8 cellular contexts compared by ENCODE assay signal in the genomic region with DNA sequence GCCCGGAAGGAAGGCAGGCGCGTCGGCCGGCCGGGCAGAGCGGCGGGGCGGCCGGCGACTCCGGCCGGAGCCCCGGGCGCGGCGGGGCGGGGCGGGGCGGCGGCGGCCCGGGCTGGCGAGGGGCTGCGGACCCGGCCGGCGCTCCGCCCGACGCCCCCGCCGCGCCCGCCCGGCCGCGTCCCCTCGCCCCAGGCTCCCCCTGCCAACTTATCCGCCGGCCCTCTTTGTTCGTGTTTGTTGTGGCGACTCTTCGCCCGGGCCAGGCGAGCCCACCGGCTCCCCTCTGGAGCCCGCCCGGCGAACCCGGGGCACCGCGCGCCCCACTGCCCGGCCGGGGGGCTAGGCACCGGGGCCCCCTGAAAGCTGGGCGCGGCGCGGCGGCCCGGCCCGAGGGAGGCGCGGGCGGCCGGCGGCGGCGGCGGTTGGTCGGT. TPM values are rescaled to one million over a fixed set of nuclear protein-coding genes. Genes with fewer than 3 reads are reported as not detected.
DNase-seq lines count a peak whose midpoint lies in the region; ATAC-seq and TF ChIP-seq lines count a peak whose summit lies in the region.

No MANE protein-coding gene starts in this region.

- TF ChIP-seq POLR2A in esophagus muscularis mucosa (IDR thresholded peaks at IDR 0.05; ENCODE audit: low read depth), result no peak

- no peak overlapping the region for H2BK15ac ChIP-seq in H9 (ENCODE audit: low read depth, low read length)

- no peak overlapping the region for H4K5ac ChIP-seq in H9 (ENCODE audit: insufficient read length, low read depth, low read length)

- no peak overlapping the region for H4K8ac ChIP-seq in H9 (replicated peaks; ENCODE audit: insufficient read length, low read depth, low read length)

- H3T11ph ChIP-seq in H9 (ENCODE audit: low read length), result no peak overlapping the region

- H3K36me3 Mint-ChIP-seq in H9 (ENCODE audit: insufficient read depth in 1 of 3, low read depth in 3 of 3), result peaks cover 0 to 8% (median 4%) of the 10 kb centered on the region in 3 experiments; a peak in 4 of 7 replicates

- peaks cover 6% of the 10 kb centered on the region for H3K23me2 ChIP-seq in H9 (ENCODE audit: insufficient read length, low read depth, low read length, poor library complexity, severe bottlenecking)

- no peak overlapping the region for H2BK120ac ChIP-seq in H9 (ENCODE audit: low read depth, low read length, poor library complexity, severe bottlenecking)

- H2BK12ac ChIP-seq in H9 (ENCODE audit: insufficient read length, low read depth, low read length), result no peak overlapping the region

- H3K9me3 Mint-ChIP-seq in H9, result peaks cover 4 to 10% of the 10 kb centered on the region in 2 experiments; a peak in 4 of 5 replicates

- H3K4me1 ChIP-seq in H9 (ENCODE audit: insufficient read depth, low read length) (no peaks in the 10 kb centered on the region), RWPE2 (ENCODE audit: insufficient read depth, poor library complexity, severe bottlenecking) (peaks cover 3% of the 10 kb centered on the region), esophagus muscularis mucosa (peaks cover 23 to 37% (median 29%) of the 10 kb centered on the region in 4 donors), neuron (ENCODE audit: insufficient read depth, low read length) (peaks cover 5% of the 10 kb centered on the region)

- H3K27me3 Mint-ChIP-seq in H9 (ENCODE audit: low read depth), result peaks cover 33% of the 10 kb centered on the region

- DNase-seq in GM10248 (ENCODE audit: extremely low spot score) (peak; percentile 21), H9 (no peak), RWPE2 (ENCODE audit: low spot score) (no peak), esophagus muscularis mucosa (ENCODE audit: extremely low spot score) (no peak), AG08395 (ENCODE audit: low spot score) (no peak), putamen (ENCODE audit: low spot score) (no peak)
- no peak for DNase-seq in central memory CD4-positive, alpha-beta T cell

- H3K23ac ChIP-seq in H9 (ENCODE audit: insufficient read length, low read depth, low read length), result no peak overlapping the region

- H3K27me3 ChIP-seq in H9 (ENCODE audit: insufficient read depth, low read length), result peaks cover 9% of the 10 kb centered on the region; the same call in 1 of the 2 replicates
- H3K27me3 ChIP-seq in RWPE2 (ENCODE audit: insufficient read depth, poor library complexity, severe bottlenecking), result no peaks in the 10 kb centered on the region
- H3K27me3 ChIP-seq in esophagus muscularis mucosa, result no peaks in the 10 kb centered on the region
- no peaks in the 10 kb centered on the region for H3K27me3 ChIP-seq in neuron (ENCODE audit: insufficient read depth, low read length)

- H3K79me2 ChIP-seq in H9 (ENCODE audit: insufficient read depth, low read length), result no peaks in the 10 kb centered on the region; the same call in 1 of the 2 replicates

- H3K27ac ChIP-seq in H9 (ENCODE audit: insufficient read length, low read depth, low read length), result no peak overlapping the region
- H3K27ac ChIP-seq in RWPE2 (ENCODE audit: poor library complexity, severe bottlenecking), result peak overlapping the region; percentile 67
- peak overlapping the region; percentile 99 to 100 (median 100) for H3K27ac ChIP-seq in esophagus muscularis mucosa (replicated peaks in 1 of 4)

- no peak overlapping the region for H2BK20ac ChIP-seq in H9 (ENCODE audit: low read depth, low read length, poor library complexity, severe bottlenecking)

- H3K79me1 ChIP-seq in H9 (ENCODE audit: insufficient read depth, low read depth, low read length, poor library complexity, severe bottlenecking), result no peaks in the 10 kb centered on the region

- no peak overlapping the region for H3K18ac ChIP-seq in H9 (ENCODE audit: insufficient read length, low read depth, low read length)

- no CpG with 5 or more reads among the region's 73 CpGs for WGBS in H9 (ENCODE audit: extremely low coverage, insufficient read length, low lambda C conversion rate)
- 0% methylated on average over 6 of the region's 73 CpGs for WGBS in esophagus muscularis mucosa

- H4K20me1 ChIP-seq in H9 (ENCODE audit: control insufficient read depth, insufficient read depth, insufficient read length), result no peaks in the 10 kb centered on the region

- CTCF ChIA-PET in GM10248 (lab: Yijun Ruan, JAX), result interaction anchor here (1.3 kb wide), 1 partner anchor 21 kb away, joined by 4 read pairs; no protein-coding TSS in a partner anchor

- no peak overlapping the region for H4K91ac ChIP-seq in H9 (ENCODE audit: insufficient read length, low read depth, low read length)

- H3K4me3 Mint-ChIP-seq in H9, result peak overlapping the region; percentile 50 to 73; a peak in 4 of 5 replicates

- 0 out of 2 replicates have a peak overlapping the region, but pooled peaks have one; percentile 39 for H3K14ac ChIP-seq in H9 (ENCODE audit: insufficient read depth, low read length)

- no peak overlapping the region for H2AK5ac ChIP-seq in H9 (ENCODE audit: insufficient read length, low read length)

- no peak overlapping the region for H3K9ac ChIP-seq in H9 (ENCODE audit: extremely low read depth, insufficient read length, low read length)

- peaks cover 9 to 15% of the 10 kb centered on the region in 2 experiments for H3K4me1 Mint-ChIP-seq in H9

- no peak overlapping the region for H2BK5ac ChIP-seq in H9 (ENCODE audit: insufficient read length, low read length)

- intact Hi-C loops in esophagus muscularis mucosa (cut with DNase I), result loop anchor here (5.0 kb wide), 1 partner anchor 56 kb away; no protein-coding TSS in a partner anchor

- TF ChIP-seq CTCF in GM10248 (IDR thresholded peaks at IDR 0.05; ENCODE audit: control extremely low read depth, extremely low read depth, low read depth, missing control alignments) (no peak), H9 (conservative IDR thresholded peaks at IDR 0.05) (no peak), RWPE2 (IDR thresholded peaks at IDR 0.05; ENCODE audit: poor library complexity, severe bottlenecking) (no peak), esophagus muscularis mucosa (IDR thresholded peaks at IDR 0.05) (no peak)

- POLR2A ChIA-PET in GM10248 (lab: Yijun Ruan, JAX), result no interaction called here

- ATAC-seq in RWPE2 (ENCODE audit: low read depth), result no peak

- H3K27ac Mint-ChIP-seq in H9, result no peak overlapping the region

- TF ChIP-seq EP300 in esophagus muscularis mucosa (IDR thresholded peaks at IDR 0.05), result no peak

- H3K9me3 ChIP-seq in H9 (ENCODE audit: control insufficient read depth, low read depth, low read length) (no peaks in the 10 kb centered on the region), RWPE2 (ENCODE audit: severe bottlenecking) (no peaks in the 10 kb centered on the region), esophagus muscularis mucosa (no peaks in the 10 kb centered on the region), neuron (ENCODE audit: low read length) (peaks cover 2% of the 10 kb centered on the region)

- H3K4me3 ChIP-seq in RWPE2 (ENCODE audit: severe bottlenecking), result peak overlapping the region; percentile 100
- H3K4me3 ChIP-seq in esophagus muscularis mucosa, result peak overlapping the region; percentile 95 to 98 (median 96)
- peak overlapping the region; percentile 97 for H3K4me3 ChIP-seq in neuron (ENCODE audit: low read length)

- peak overlapping the region; percentile 62 for H3K4me2 ChIP-seq in H9 (ENCODE audit: insufficient read depth, insufficient read length, low read length)

- H3K36me3 ChIP-seq in RWPE2 (ENCODE audit: low read depth) (no peaks in the 10 kb centered on the region), esophagus muscularis mucosa (no peaks in the 10 kb centered on the region), neuron (ENCODE audit: insufficient read depth, low read length) (no peaks in the 10 kb centered on the region)

- no peak overlapping the region for H3K4ac ChIP-seq in H9 (ENCODE audit: low read depth, low read length)

- H3K56ac ChIP-seq in H9 (ENCODE audit: insufficient read length, low read depth, low read length), result no peak overlapping the region

- H2AFZ ChIP-seq in H9 (ENCODE audit: low read length) (no peak overlapping the region), neuron (ENCODE audit: low read depth, low read length) (no peak overlapping the region)

RNA-seq across cellular contexts. Expression of a gene that starts 0.5 kb away (rescaled TPM):
- 6.6 and 7.0 TPM in 2 replicates for total RNA-seq in H9 (2021)
- 10 to 100 TPM; 13.5 to 23.7 (median 19.5) TPM for total RNA-seq in esophagus muscularis mucosa
